Comparison of ENCODE assay signal across 1 cellular context in the genomic region with DNA sequence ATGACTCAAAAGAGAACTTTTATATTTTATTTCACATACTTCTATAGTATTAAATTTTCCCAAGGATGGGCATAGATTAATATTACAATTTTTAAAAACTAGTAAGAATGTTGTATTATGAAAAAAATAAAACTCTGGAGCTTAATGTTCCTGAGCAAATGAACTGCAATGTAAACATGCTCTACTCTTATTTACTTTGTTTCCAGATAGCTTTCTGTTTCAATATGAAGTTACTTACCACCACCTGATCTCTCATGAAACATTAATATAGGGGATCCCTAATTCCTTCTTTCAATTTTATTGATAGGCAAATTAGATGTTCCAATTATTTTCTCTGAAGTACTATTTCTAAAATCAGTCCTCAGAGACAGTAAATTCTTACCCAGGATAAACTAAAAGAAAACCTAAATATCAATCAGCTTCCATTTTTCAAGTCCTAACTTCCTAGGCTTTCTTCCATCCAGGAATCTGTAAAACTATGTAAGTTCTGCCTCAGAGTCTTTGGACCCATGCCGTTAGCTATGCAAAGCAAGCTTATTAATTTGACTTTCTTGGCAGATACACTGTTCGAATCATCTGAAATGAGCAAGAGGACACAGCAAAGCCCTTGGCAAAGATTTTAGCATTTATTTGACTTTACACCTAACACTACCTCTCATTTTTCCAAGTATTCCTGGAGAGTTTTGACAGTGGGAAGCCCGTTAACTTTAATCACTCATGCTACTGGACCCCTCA.
TF ChIP-seq lines count a peak whose summit lies in the region.

No MANE protein-coding gene starts in this region.

TF ChIP-seq in HepG2, 621 proteins besides CTCF, POLR2A, EP300 and RAD21 (continued from another document):
- TF ChIP-seq, protein P1, sequence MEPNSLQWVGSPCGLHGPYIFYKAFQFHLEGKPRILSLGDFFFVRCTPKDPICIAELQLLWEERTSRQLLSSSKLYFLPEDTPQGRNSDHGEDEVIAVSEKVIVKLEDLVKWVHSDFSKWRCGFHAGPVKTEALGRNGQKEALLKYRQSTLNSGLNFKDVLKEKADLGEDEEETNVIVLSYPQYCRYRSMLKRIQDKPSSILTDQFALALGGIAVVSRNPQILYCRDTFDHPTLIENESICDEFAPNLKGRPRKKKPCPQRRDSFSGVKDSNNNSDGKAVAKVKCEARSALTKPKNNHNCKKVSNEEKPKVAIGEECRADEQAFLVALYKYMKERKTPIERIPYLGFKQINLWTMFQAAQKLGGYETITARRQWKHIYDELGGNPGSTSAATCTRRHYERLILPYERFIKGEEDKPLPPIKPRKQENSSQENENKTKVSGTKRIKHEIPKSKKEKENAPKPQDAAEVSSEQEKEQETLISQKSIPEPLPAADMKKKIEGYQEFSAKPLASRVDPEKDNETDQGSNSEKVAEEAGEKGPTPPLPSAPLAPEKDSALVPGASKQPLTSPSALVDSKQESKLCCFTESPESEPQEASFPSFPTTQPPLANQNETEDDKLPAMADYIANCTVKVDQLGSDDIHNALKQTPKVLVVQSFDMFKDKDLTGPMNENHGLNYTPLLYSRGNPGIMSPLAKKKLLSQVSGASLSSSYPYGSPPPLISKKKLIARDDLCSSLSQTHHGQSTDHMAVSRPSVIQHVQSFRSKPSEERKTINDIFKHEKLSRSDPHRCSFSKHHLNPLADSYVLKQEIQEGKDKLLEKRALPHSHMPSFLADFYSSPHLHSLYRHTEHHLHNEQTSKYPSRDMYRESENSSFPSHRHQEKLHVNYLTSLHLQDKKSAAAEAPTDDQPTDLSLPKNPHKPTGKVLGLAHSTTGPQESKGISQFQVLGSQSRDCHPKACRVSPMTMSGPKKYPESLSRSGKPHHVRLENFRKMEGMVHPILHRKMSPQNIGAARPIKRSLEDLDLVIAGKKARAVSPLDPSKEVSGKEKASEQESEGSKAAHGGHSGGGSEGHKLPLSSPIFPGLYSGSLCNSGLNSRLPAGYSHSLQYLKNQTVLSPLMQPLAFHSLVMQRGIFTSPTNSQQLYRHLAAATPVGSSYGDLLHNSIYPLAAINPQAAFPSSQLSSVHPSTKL (CRISPR knock-in tag; IDR thresholded peaks at IDR 0.05): no peak
- TF ChIP-seq SMARCC2 (IDR thresholded peaks at IDR 0.05) (no peak), FOXA3 (CRISPR knock-in tag; IDR thresholded peaks at IDR 0.05) (peak; percentile 79)
